Comparison of ENCODE assay signal across 25 cellular contexts in the genomic region with DNA sequence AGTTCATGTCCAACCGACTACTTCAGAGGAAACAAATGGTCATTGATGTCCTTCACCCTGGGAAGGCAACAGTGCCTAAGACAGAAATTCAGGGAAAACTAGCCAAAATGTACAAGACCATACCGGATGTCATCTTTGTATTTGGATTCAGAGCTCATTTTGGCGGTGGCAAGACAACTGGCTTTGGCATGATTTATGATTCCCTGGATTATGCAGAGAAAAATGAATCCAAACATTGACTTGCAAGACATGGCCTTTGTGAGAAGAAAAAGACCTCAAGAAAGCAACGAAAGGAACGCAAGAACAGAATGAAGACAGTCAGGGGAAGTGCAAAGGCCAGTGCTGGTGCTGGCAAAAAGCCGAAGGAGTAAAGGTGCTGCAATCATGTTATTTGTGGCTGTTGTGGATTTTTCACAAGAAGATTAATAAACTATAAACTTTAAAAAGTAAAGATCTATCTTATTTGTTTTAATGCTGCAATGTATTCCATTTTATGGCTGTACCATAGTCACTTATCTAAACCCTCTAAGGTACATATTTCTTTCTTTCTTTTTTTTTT.
"Had no signal": no experiment of that assay in that cellular context is flagged by ENCODE, and none has a peak within 500 bp of the region (broad histone marks: within the 10 kb centered on the region; RNA-seq: fewer than 3 reads in every experiment).

No MANE protein-coding gene starts in this region.

- H3K36me3 ChIP-seq: Peyer's patch, SJCRH30 had no signal

- H3K27me3 ChIP-seq: Peyer's patch, SJCRH30 had no signal

- H3K4me3 ChIP-seq: PC-9, Peyer's patch, SJCRH30 had no signal

- H3K27ac ChIP-seq: PC-9, Peyer's patch, SJCRH30 had no signal

- H3K4me1 ChIP-seq: Peyer's patch had no signal

- H2AFZ ChIP-seq: PC-9 had no signal

- DNase-seq: IMR-90, MV-4-11, NCI-H1048, NCI-H1105, NCI-H1417, NCI-H1436 treated with DMSO at 0.1 percent for 48 hours, NCI-H1694 treated with DMSO at 0.1 percent for 48 hours, NCI-H1930, NCI-H2081, NCI-H2107, NCI-H2171, NCI-H226, NCI-H446, NCI-H510A, NCI-H524 treated with DMSO at 0.1 percent for 48 hours, NCI-H69, NCI-H774, OCI-M1, PC-9, Peyer's patch, SHP77 treated with DMSO at 0.1 percent for 48 hours, SJCRH30 had no signal

- H3K9me3 ChIP-seq: Peyer's patch, SJCRH30 had no signal

- H3K4me2 ChIP-seq: PC-9 had no signal

- ATAC-seq: HepG2, Right ventricle myocardium inferior, SK-N-SH treated with all-trans-retinoic acid at 6 μM for 48 hours had no signal
